ENCODE assay signal across 10 cellular contexts in the genomic region with DNA sequence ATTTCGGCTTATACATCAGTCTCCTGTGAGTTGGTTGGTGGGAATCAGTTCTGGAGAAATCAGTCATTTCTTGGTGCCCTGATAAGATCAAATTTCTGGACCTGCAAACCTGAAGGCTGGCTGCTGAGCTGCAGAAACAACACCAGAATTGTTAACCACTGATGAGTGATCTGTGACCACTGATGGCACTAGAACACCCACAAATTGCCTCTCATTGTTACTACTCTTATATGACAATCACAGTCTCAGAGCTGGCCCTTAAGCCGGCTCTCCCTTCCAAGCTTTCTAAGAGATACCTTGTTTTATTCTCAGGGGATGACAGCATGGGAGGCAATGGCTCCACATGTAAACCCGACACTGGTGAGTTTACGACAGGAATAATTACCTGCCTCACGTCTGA.
A peak's percentile ranks its signal among the peaks of the same experiment; 100 is the strongest.
DNase-seq lines count a peak whose midpoint lies in the region; ATAC-seq and TF ChIP-seq lines count a peak whose summit lies in the region.
"Had no signal": no experiment of that assay in that cellular context is flagged by ENCODE, and none has a peak within 500 bp of the region (broad histone marks: within the 10 kb centered on the region; RNA-seq: fewer than 3 reads in every experiment).

No MANE protein-coding gene starts in this region.

- no peaks in the 10 kb centered on the region for H4K20me1 ChIP-seq in Loucy (ENCODE audit: insufficient read depth, low read length, poor library complexity, severe bottlenecking)

- no peaks in the 10 kb centered on the region for H3K27me3 ChIP-seq in Loucy (ENCODE audit: insufficient read depth, low read length, poor library complexity, severe bottlenecking)

- H3K4me2 ChIP-seq in Loucy (ENCODE audit: low read depth, low read length, poor library complexity, severe bottlenecking): peak overlapping the region; percentile 84

- H3K9ac ChIP-seq in Loucy (ENCODE audit: low read depth, low read length, poor library complexity, severe bottlenecking): peak overlapping the region; percentile 60

- ATAC-seq in stimulated activated naive CD8-positive, alpha-beta T cell treated with anti-CD3 and anti-CD28 coated beads, Interleukin-15, Interleukin-2, amounts not matched to agents 100 U/mL and 50 U/mL, for 24 hours: peak; percentile 84
- ATAC-seq in GM19324 (IDR thresholded peaks at IDR 0.05; ENCODE audit: low FRiP score, unreplicated experiment) (no peak), HG02759 (IDR thresholded peaks at IDR 0.05; ENCODE audit: unreplicated experiment) (no peak)

- DNase-seq in activated T-cell treated with anti-CD3 and anti-CD28 coated beads for 48 hours (ENCODE audit: low read depth) (peak; percentile 27), activated T-cell treated with anti-CD3 and anti-CD28 coated beads for 4 hours (no peak), coronary artery (ENCODE audit: low spot score) (no peak), glomerular visceral epithelial cell (ENCODE audit: extremely low spot score) (no peak)
- DNase-seq in stimulated activated naive CD8-positive, alpha-beta T cell treated with anti-CD3 and anti-CD28 coated beads, Interleukin-15, Interleukin-2, amounts not matched to agents 100 U/mL and 50 U/mL, for 24 hours: peak; percentile 45
- DNase-seq: head of caudate nucleus, NCI-H1092 treated with DMSO at 0.1 percent for 48 hours had no signal

- peak overlapping the region in 1 of 2 donors; percentile 55 for H3K27ac ChIP-seq in coronary artery

- TF ChIP-seq CTCF in Loucy (conservative IDR thresholded peaks at IDR 0.05; ENCODE audit: low read length) (no peak), coronary artery (IDR thresholded peaks at IDR 0.05) (no peak)

- no peaks in the 10 kb centered on the region for H3K36me3 ChIP-seq in Loucy (ENCODE audit: insufficient read depth, low read length)

- H3K4me1 ChIP-seq in Loucy (ENCODE audit: insufficient read depth, low read length, poor library complexity, severe bottlenecking): peaks cover 44% of the 10 kb centered on the region

- H3K79me2 ChIP-seq in Loucy (ENCODE audit: insufficient read depth, low read length): no peaks in the 10 kb centered on the region

- peaks cover 10% of the 10 kb centered on the region; the same call in 1 of the 2 replicates for H3F3A ChIP-seq in Loucy (ENCODE audit: low read depth)

- no peaks in the 10 kb centered on the region for H3K9me2 ChIP-seq in Loucy (replicated peaks; ENCODE audit: low read depth, low read length)

- no peak overlapping the region for H2AFZ ChIP-seq in Loucy (ENCODE audit: low read length)

- no peaks in the 10 kb centered on the region for H3K9me3 ChIP-seq in Loucy (ENCODE audit: insufficient read depth, low read depth, low read length)

- H3K4me3 ChIP-seq in Loucy (ENCODE audit: low read length, poor library complexity, severe bottlenecking): peak overlapping the region; percentile 63
- peak overlapping the region; percentile 9 for H3K4me3 ChIP-seq in coronary artery

Comparison
In these comparisons a context has a peak if more than half of its experiments do, and no peak if none do; other contexts are left out.
1. DNase-seq: peak in activated T-cell treated with anti-CD3 and anti-CD28 coated beads for 48 hours (single experiment) and stimulated activated naive CD8-positive, alpha-beta T cell treated with anti-CD3 and anti-CD28 coated beads, Interleukin-15, Interleukin-2, amounts not matched to agents 100 U/mL and 50 U/mL, for 24 hours (single experiment); none in activated T-cell treated with anti-CD3 and anti-CD28 coated beads for 4 hours (single experiment), coronary artery (single experiment) and glomerular visceral epithelial cell (single experiment).